In the genomic region with DNA sequence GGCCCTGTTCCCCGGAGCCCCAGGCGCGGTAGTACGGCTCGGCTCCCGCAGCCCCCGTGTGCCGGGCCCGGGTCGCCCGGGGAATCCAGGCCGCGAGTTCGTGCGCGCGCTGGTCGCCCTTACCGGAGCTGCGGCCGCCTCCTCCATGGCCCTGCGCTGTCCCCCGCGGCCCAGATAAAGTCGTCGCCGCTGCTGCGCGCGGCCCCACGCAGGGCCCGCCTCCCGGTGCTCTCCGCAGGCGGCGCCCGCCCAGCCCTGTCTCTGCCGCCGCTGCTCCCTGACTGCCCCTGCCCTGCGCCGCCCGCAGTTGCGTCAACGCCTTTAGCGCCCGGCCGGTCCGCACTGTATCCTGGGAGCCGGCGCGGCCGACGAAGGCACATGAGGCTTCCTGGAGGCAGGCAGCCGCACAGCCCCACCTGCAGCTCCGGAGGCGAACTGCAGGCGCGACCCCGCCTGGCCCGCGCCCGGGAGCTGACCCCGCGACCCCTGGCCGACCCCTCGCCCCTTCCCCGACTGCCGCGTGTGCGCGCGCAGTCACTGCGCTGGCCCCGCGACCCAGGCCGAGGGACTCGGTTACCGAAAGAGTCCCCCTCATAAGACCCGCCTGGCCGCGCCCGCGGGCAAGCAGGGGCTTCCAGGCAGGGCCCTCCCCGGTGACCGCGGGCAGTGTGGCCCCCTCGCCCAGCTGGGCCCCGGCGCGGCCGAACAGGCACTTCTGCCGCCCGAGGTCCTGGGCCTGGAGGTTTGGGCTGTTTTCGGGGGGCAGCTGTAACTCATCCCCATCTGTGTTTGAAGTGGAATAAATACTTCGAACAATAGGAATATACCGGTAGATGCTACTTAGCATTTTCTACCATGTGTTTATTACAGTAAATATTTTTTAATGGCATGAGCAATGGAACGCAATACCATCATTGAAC, we compare ENCODE assay signal across 8 cellular contexts.
DNase-seq lines count a peak whose midpoint lies in the region; ATAC-seq lines count a peak whose summit lies in the region.

No MANE protein-coding gene starts in this region.

- in situ Hi-C loops in Caki2 (cut with HindIII; ENCODE audit: low pct_unique_long_range_greater_than_20kb, low sequenced_read_pairs) = no loop called here

- no peaks in the 10 kb centered on the region for H3K9me3 Mint-ChIP-seq in activated CD8-positive, alpha-beta memory T cell treated with anti-CD3 and anti-CD28 coated beads, Interleukin-2, amount 10 ng/mL, durations not matched to agents 7 days and 5 days (ENCODE audit: low read depth)

- peak overlapping the region; percentile 80 for H3K4me3 Mint-ChIP-seq in activated CD8-positive, alpha-beta memory T cell treated with anti-CD3 and anti-CD28 coated beads, Interleukin-2, amount 10 ng/mL, durations not matched to agents 7 days and 5 days

- H3K27me3 ChIP-seq in endocrine pancreas (ENCODE audit: control insufficient read depth, insufficient read depth, low read length) = no peaks in the 10 kb centered on the region

- peak overlapping the region; percentile 50 for H3K27ac ChIP-seq in mesodermal cell (ENCODE audit: low read depth, low read length, severe bottlenecking)

- H3K9me3 ChIP-seq in endocrine pancreas (ENCODE audit: control insufficient read depth, low read length) (no peaks in the 10 kb centered on the region), mesodermal cell (ENCODE audit: control insufficient read depth, low read length) (no peaks in the 10 kb centered on the region)

- peak; percentile 87 for DNase-seq in Caki2 (ENCODE audit: low read depth)
- DNase-seq in HT1080 (ENCODE audit: low read depth) = peak; percentile 88
- peak; percentile 77 for DNase-seq in NOMO-1 (lab: John Stamatoyannopoulos, UW; ENCODE audit: unreplicated experiment in 2 of 2)
- peak; percentile 94 for DNase-seq in activated CD8-positive, alpha-beta memory T cell treated with anti-CD3 and anti-CD28 coated beads, Interleukin-2, amount 10 ng/mL, durations not matched to agents 7 days and 5 days
- peak; percentile 89 for DNase-seq in stimulated activated CD8-positive, alpha-beta memory T cell treated with anti-CD3 and anti-CD28 coated beads, Interleukin-15, amount 100 ng/mL, for 24 hours (ENCODE audit: low read depth)

- peak overlapping the region; percentile 88 for H3K9ac ChIP-seq in endocrine pancreas (ENCODE audit: control insufficient read depth, insufficient read depth, low read length)

- H3K36me3 ChIP-seq in endocrine pancreas (ENCODE audit: control insufficient read depth, insufficient read depth, low read length) (peaks cover 2% of the 10 kb centered on the region), mesodermal cell (ENCODE audit: control insufficient read depth, insufficient read depth, low read length) (peaks cover 22% of the 10 kb centered on the region)

- no peaks in the 10 kb centered on the region for H3K4me1 ChIP-seq in endocrine pancreas (ENCODE audit: control insufficient read depth, insufficient read depth, low read length)
- H3K4me1 ChIP-seq in mesodermal cell (ENCODE audit: control insufficient read depth, insufficient read depth, low read length, poor library complexity, severe bottlenecking) = peaks cover 8% of the 10 kb centered on the region

- CTCF ChIA-PET in activated CD8-positive, alpha-beta memory T cell treated with anti-CD3 and anti-CD28 coated beads, Interleukin-2, amount 10 ng/mL, durations not matched to agents 7 days and 5 days (lab: Charles Lee) = interaction anchor here (0.8 to 3.2 kb wide), 33 partner anchors 10 to 429 kb away, joined by 3 to 16 read pairs (median 4); partner anchors contain the start of genes ZNF282, ZNF777 and ZNF862

- peaks cover 45% of the 10 kb centered on the region for H3K4me1 Mint-ChIP-seq in activated CD8-positive, alpha-beta memory T cell treated with anti-CD3 and anti-CD28 coated beads, Interleukin-2, amount 10 ng/mL, durations not matched to agents 7 days and 5 days

- peaks cover 27% of the 10 kb centered on the region for H3K36me3 Mint-ChIP-seq in activated CD8-positive, alpha-beta memory T cell treated with anti-CD3 and anti-CD28 coated beads, Interleukin-2, amount 10 ng/mL, durations not matched to agents 7 days and 5 days

- peak; percentile 80 for ATAC-seq in GM21367 (IDR thresholded peaks at IDR 0.05; ENCODE audit: unreplicated experiment)
- ATAC-seq in activated CD8-positive, alpha-beta memory T cell treated with anti-CD3 and anti-CD28 coated beads, Interleukin-2, amount 10 ng/mL, durations not matched to agents 7 days and 5 days = peak; percentile 92

- peak overlapping the region; percentile 62 for H3K4me3 ChIP-seq in endocrine pancreas (ENCODE audit: control insufficient read depth, insufficient read depth, low read length)
- peak overlapping the region; percentile 85 for H3K4me3 ChIP-seq in mesodermal cell (ENCODE audit: extremely low read depth, insufficient read depth, low read length, poor library complexity, severe bottlenecking)

- 0% methylated on average over 59 to 88 of the region's 97 CpGs for WGBS in mesodermal cell (ENCODE audit: insufficient coverage in 2 of 2), 2 experiments

- H3K27me3 Mint-ChIP-seq in activated CD8-positive, alpha-beta memory T cell treated with anti-CD3 and anti-CD28 coated beads, Interleukin-2, amount 10 ng/mL, durations not matched to agents 7 days and 5 days = peaks cover 21% of the 10 kb centered on the region

- H3K27ac Mint-ChIP-seq in activated CD8-positive, alpha-beta memory T cell treated with anti-CD3 and anti-CD28 coated beads, Interleukin-2, amount 10 ng/mL, durations not matched to agents 7 days and 5 days = peak overlapping the region; percentile 84

Comparison
In these comparisons a context has a peak if more than half of its experiments do, and no peak if none do; other contexts are left out.
1. Peak in every context shown above with its lines: DNase-seq, ATAC-seq, H3K4me3 ChIP-seq and H3K27ac ChIP-seq.